In genomic region chr1:111450185-111450584, GRCh38 we compare ENCODE assay signal across 9 cellular contexts. TPM values are rescaled to one million over a fixed set of nuclear protein-coding genes. Genes with fewer than 3 reads are reported as not detected.
DNase-seq lines count a peak whose midpoint lies in the region; ATAC-seq and TF ChIP-seq lines count a peak whose summit lies in the region.
"Had no signal": no experiment of that assay in that cellular context is flagged by ENCODE, and none has a peak within 500 bp of the region (broad histone marks: within the 10 kb centered on the region; RNA-seq: fewer than 3 reads in every experiment).

No MANE protein-coding gene starts in this region.

- peaks cover 85% of the 10 kb centered on the region for H3K79me2 ChIP-seq in ACC112 (ENCODE audit: control insufficient read depth, insufficient read depth, low read length, unreplicated experiment)

- H3K9ac ChIP-seq in colonic mucosa (ENCODE audit: low read depth in 2 of 2, low read length in 2 of 2): peak overlapping the region; percentile 97 to 98

- no peak for TF ChIP-seq CTCF in colonic mucosa (IDR thresholded peaks at IDR 0.05)

- peaks cover 5 to 21% of the 10 kb centered on the region in 2 donors for H3K36me3 Mint-ChIP-seq in naive B cell

- intact Hi-C loops in colonic mucosa (cut with DNase I): no loop called here

- peaks cover 29% of the 10 kb centered on the region for H3K4me1 ChIP-seq in ACC112 (ENCODE audit: control insufficient read depth, insufficient read depth, low read length, unreplicated experiment)
- no peaks in the 10 kb centered on the region for H3K4me1 ChIP-seq in colonic mucosa

- H3K9me3 ChIP-seq in colonic mucosa: no peaks in the 10 kb centered on the region

- ATAC-seq in naive B cell (ENCODE audit: low read depth in 2 of 2) (no peak), HG02759 (IDR thresholded peaks at IDR 0.05; ENCODE audit: unreplicated experiment) (no peak), GM18858 (IDR thresholded peaks at IDR 0.05; ENCODE audit: unreplicated experiment) (no peak)

- H3K27ac ChIP-seq in ACC112 (ENCODE audit: low read depth, low read length) (no peak overlapping the region; the same call in 1 of the 2 replicates), colonic mucosa (no peak overlapping the region)

- H3K27me3 Mint-ChIP-seq in naive B cell: no peaks in the 10 kb centered on the region

- no peak for DNase-seq in Jurkat, Clone E6-1 (ENCODE audit: low read depth, low spot score)
- DNase-seq in colonic mucosa (no peak), naive B cell (no peak), glomerular visceral epithelial cell (ENCODE audit: extremely low spot score) (no peak), NCI-H2171 treated with DMSO at 0.1 percent for 48 hours (lab: John Stamatoyannopoulos, UW) (no peak)
- DNase-seq: NCI-H187 treated with DMSO at 0.1 percent for 48 hours had no signal

- no peaks in the 10 kb centered on the region for H3K27me3 ChIP-seq in ACC112 (ENCODE audit: insufficient read depth, low read length)
- no peaks in the 10 kb centered on the region for H3K27me3 ChIP-seq in colonic mucosa

- peaks cover 45 to 88% (median 85%) of the 10 kb centered on the region in 3 donors for H3K4me1 Mint-ChIP-seq in naive B cell

- H3K9me3 Mint-ChIP-seq in naive B cell: peaks cover 0 to 2% (median 0%) of the 10 kb centered on the region in 7 donors

- H3K36me3 ChIP-seq in ACC112 (ENCODE audit: insufficient read depth, low read length) (peaks cover 18% of the 10 kb centered on the region), colonic mucosa (no peaks in the 10 kb centered on the region)

- H2AFZ ChIP-seq in ACC112 (ENCODE audit: low read length, unreplicated experiment): no peak overlapping the region

- H3K4me3 ChIP-seq in ACC112 (ENCODE audit: low read depth, low read length) (peak overlapping the region; percentile 96), colonic mucosa (peak overlapping the region; percentile 63)
- peak overlapping the region; percentile 84 for H3K4me3 ChIP-seq in Jurkat, Clone E6-1 (ENCODE audit: low read length)

- H3K27ac Mint-ChIP-seq in naive B cell: peak overlapping the region in 5 of 6 donors; percentile 87 to 100 (median 99)

- peak overlapping the region; percentile 97 to 100 (median 100) for H3K4me3 Mint-ChIP-seq in naive B cell

RNA-seq across cellular contexts. Expression of gene ATP5PB, which starts 0.9 kb away (rescaled TPM):
- polyA plus RNA-seq in Jurkat, Clone E6-1 (2012; ENCODE audit: insufficient read depth, insufficient read length): 401 TPM
- 100 to 1,000 TPM; 488 to 502 TPM for total RNA-seq in colonic mucosa
- polyA plus RNA-seq in naive B cell (ENCODE audit: low read depth in 6 of 6): 100 to 1,000 TPM; 356 to 441 (median 405) TPM

RNA-seq across cellular contexts. Expression of gene WDR77, which starts 1.1 kb away (rescaled TPM):
- 84.0 TPM for polyA plus RNA-seq in Jurkat, Clone E6-1 (2012; ENCODE audit: insufficient read depth, insufficient read length)
- total RNA-seq in colonic mucosa: 10 to 100 TPM; 19.9 to 42.0 TPM
- polyA plus RNA-seq in naive B cell (ENCODE audit: low read depth in 6 of 6): 10 to 100 TPM; 46.4 to 61.2 (median 54.8) TPM

RNA-seq across cellular contexts. Expression of gene OVGP1, which starts 22.6 kb away (rescaled TPM):
- 2.5 TPM for polyA plus RNA-seq in Jurkat, Clone E6-1 (2012; ENCODE audit: insufficient read depth, insufficient read length)
- total RNA-seq in colonic mucosa: 1 to 10 TPM; 1.7 to 2.2 TPM
- 1 to 10 TPM in 2 of 6 donors, under 1 TPM in 4; 0.51 to 2.7 (median 0.71) TPM for polyA plus RNA-seq in naive B cell (ENCODE audit: low read depth in 6 of 6)

RNA-seq across cellular contexts. Expression of gene C1orf162, which starts 23.6 kb away (rescaled TPM):
- 1.2 TPM for polyA plus RNA-seq in Jurkat, Clone E6-1 (2012; ENCODE audit: insufficient read depth, insufficient read length)
- 1 to 10 TPM; 2.8 to 3.3 TPM for total RNA-seq in colonic mucosa
- polyA plus RNA-seq in naive B cell (ENCODE audit: low read depth in 6 of 6): 100 to 1,000 TPM; 349 to 661 (median 403) TPM

RNA-seq across cellular contexts. Expression of gene ADORA3, which starts 53.2 kb away (rescaled TPM):
- not detected for polyA plus RNA-seq in Jurkat, Clone E6-1 (2012; ENCODE audit: insufficient read depth, insufficient read length)
- 1 to 10 TPM; 1.2 to 1.3 TPM for total RNA-seq in colonic mucosa
- under 1 TPM in 2 of 6 donors, not detected in 4; 0.23 to 0.39 TPM for polyA plus RNA-seq in naive B cell (ENCODE audit: low read depth in 6 of 6)
